In the genomic region with DNA sequence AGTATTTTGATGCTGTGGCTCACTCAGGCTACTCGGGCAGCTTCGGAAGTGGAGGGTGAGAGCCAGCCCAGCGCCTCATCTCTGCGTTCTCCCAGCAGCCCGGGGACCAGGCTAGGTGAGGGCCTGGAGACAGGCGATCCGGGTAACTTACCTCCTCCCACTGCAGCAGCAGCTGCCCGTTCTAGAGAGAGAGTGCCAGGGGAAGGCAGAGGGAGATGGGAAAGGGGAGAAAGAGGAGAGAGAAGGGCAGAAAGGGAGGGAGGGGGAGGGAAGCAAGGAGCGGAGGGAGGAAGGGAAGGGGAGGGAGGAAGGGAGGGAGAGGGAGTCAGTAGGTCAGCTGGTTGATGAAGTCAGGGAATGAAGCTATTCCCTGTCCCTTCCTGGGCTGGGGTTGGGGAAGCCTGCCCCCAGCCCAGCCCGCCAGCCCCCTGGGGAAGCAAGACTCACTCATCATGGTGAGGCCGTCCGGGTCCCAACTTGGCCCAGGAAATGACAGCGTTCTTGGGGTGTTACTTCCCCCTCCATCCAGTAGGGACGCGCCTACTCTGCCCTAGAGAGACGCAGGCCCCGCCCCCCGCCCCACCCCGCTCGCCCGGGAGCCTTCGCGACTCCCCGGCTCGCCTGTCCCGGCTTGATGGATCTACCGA, we compare ENCODE assay signal across 8 cellular contexts. TPM values are rescaled to one million over a fixed set of nuclear protein-coding genes. Genes with fewer than 3 reads are reported as not detected.
DNase-seq lines count a peak whose midpoint lies in the region; ATAC-seq, FAIRE-seq and TF ChIP-seq lines count a peak whose summit lies in the region.

A gene with protein sequence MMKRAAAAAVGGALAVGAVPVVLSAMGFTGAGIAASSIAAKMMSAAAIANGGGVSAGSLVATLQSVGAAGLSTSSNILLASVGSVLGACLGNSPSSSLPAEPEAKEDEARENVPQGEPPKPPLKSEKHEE (minus strand): TSS at position 494 of the 647 bp plus-strand sequence. CDS start 40 bp downstream, at position 454.

- H3K27me3 ChIP-seq in Panc1 (ENCODE audit: control insufficient read depth, insufficient read depth, low read length) (no peaks in the 10 kb centered on the region), fibroblast of lung (ENCODE audit: control insufficient read depth, insufficient read depth, low read length) (no peaks in the 10 kb centered on the region)

- peaks cover 20% of the 10 kb centered on the region for H3K27me3 Mint-ChIP-seq in activated T-helper 1 cell treated with anti-CD3 and anti-CD28 coated beads, Interleukin-12 subunit alpha, Interleukin-12 subunit beta, Interleukin-2, Interleukin-4 antibody, amounts not matched to agents 30 ng/mL and 10 ng/mL and 1 ng/mL, durations not matched to agents 14 hours and 24 hours and 36 hours (ENCODE audit: insufficient read depth)
- H3K27me3 Mint-ChIP-seq in naive thymus-derived CD8-positive, alpha-beta T cell, result peaks cover 0 to 9% (median 0%) of the 10 kb centered on the region in 5 donors
- H3K27me3 Mint-ChIP-seq in stimulated activated naive B cell treated with anti-CD40 and anti-IgM and Interleukin-4, amounts not matched to agents 10 μg/mL and 1 μg/mL and 100 μg/mL, for 72 hours, result no peaks in the 10 kb centered on the region

- H3K36me3 Mint-ChIP-seq in activated T-helper 1 cell treated with anti-CD3 and anti-CD28 coated beads, Interleukin-12 subunit alpha, Interleukin-12 subunit beta, Interleukin-2, Interleukin-4 antibody, amounts not matched to agents 30 ng/mL and 10 ng/mL and 1 ng/mL, durations not matched to agents 14 hours and 24 hours and 36 hours (ENCODE audit: low read depth), result no peaks in the 10 kb centered on the region
- H3K36me3 Mint-ChIP-seq in naive thymus-derived CD8-positive, alpha-beta T cell, result peaks cover 0 to 3% (median 2%) of the 10 kb centered on the region in 3 donors
- H3K36me3 Mint-ChIP-seq in stimulated activated naive B cell treated with anti-CD40 and anti-IgM and Interleukin-4, amounts not matched to agents 10 μg/mL and 1 μg/mL and 100 μg/mL, for 72 hours, result peaks cover 10 to 11% of the 10 kb centered on the region in 2 donors

- BruUV-seq in Panc1 (replicated peaks; lab: Mats Ljungman, UMichigan), result no TSS peak

- peak; percentile 58 for DNase-seq in DMS114 treated with DMSO at 0.1 percent for 48 hours (lab: John Stamatoyannopoulos, UW; ENCODE audit: unreplicated experiment)
- DNase-seq in HTR-8/SVneo (ENCODE audit: insufficient read length, low spot score), result peak; percentile 88
- DNase-seq in Panc1 (ENCODE audit: low read depth, low spot score), result no peak
- peak; percentile 59 for DNase-seq in activated T-helper 1 cell treated with anti-CD3 and anti-CD28 coated beads, Interleukin-12 subunit alpha, Interleukin-12 subunit beta, Interleukin-2, Interleukin-4 antibody, amounts not matched to agents 30 ng/mL and 10 ng/mL and 1 ng/mL, durations not matched to agents 14 hours and 24 hours and 36 hours (ENCODE audit: low spot score)
- peak; percentile 74 to 85 for DNase-seq in fibroblast of lung (ENCODE audit: low read depth in 2 of 2)
- DNase-seq in naive thymus-derived CD8-positive, alpha-beta T cell, result peak; percentile 30 to 81 (median 46)
- peak; percentile 58 for DNase-seq in stimulated activated naive B cell treated with anti-CD40 and anti-IgM and Interleukin-4, amounts not matched to agents 10 μg/mL and 1 μg/mL and 100 μg/mL, for 72 hours

- FAIRE-seq in HTR-8/SVneo (lab: Jason Lieb, UNC), result peak; percentile 85

- ATAC-seq in GM21381 (IDR thresholded peaks at IDR 0.05; ENCODE audit: unreplicated experiment) (peak; percentile 92), Panc1 (peak; percentile 92)
- ATAC-seq in naive thymus-derived CD8-positive, alpha-beta T cell, result peak; percentile 89 to 95
- peak; percentile 97 for ATAC-seq in stimulated activated naive B cell treated with anti-CD40 and anti-IgM and Interleukin-4, amounts not matched to agents 10 μg/mL and 1 μg/mL and 100 μg/mL, for 72 hours (replicated peaks)

- peak within 1 kb of the TSS; percentile 86 for H3K27ac Mint-ChIP-seq in activated T-helper 1 cell treated with anti-CD3 and anti-CD28 coated beads, Interleukin-12 subunit alpha, Interleukin-12 subunit beta, Interleukin-2, Interleukin-4 antibody, amounts not matched to agents 30 ng/mL and 10 ng/mL and 1 ng/mL, durations not matched to agents 14 hours and 24 hours and 36 hours
- peak within 1 kb of the TSS; percentile 61 to 93 (median 80) for H3K27ac Mint-ChIP-seq in naive thymus-derived CD8-positive, alpha-beta T cell
- peak within 1 kb of the TSS; percentile 75 for H3K27ac Mint-ChIP-seq in stimulated activated naive B cell treated with anti-CD40 and anti-IgM and Interleukin-4, amounts not matched to agents 10 μg/mL and 1 μg/mL and 100 μg/mL, for 72 hours

- H3K4me1 ChIP-seq in Panc1 (ENCODE audit: control insufficient read depth, insufficient read depth, low read length), result peaks cover 4% of the 10 kb centered on the region
- no peaks in the 10 kb centered on the region for H3K4me1 ChIP-seq in fibroblast of lung (ENCODE audit: control insufficient read depth, extremely low read depth, insufficient read depth, low read length)

- POLR2A ChIA-PET in Panc1 (lab: Charles Lee), result no interaction called here
- POLR2A ChIA-PET in naive thymus-derived CD8-positive, alpha-beta T cell (lab: Charles Lee), result interaction anchor here (0.6 to 2.7 kb wide), 8 partner anchors 9 to 158 kb away, joined by 3 to 18 read pairs (median 3); a partner anchor contains a TSS

- peaks cover 26% of the 10 kb centered on the region for H3K4me1 Mint-ChIP-seq in activated T-helper 1 cell treated with anti-CD3 and anti-CD28 coated beads, Interleukin-12 subunit alpha, Interleukin-12 subunit beta, Interleukin-2, Interleukin-4 antibody, amounts not matched to agents 30 ng/mL and 10 ng/mL and 1 ng/mL, durations not matched to agents 14 hours and 24 hours and 36 hours (ENCODE audit: low read depth)
- peaks cover 19 to 23% (median 20%) of the 10 kb centered on the region in 4 donors for H3K4me1 Mint-ChIP-seq in naive thymus-derived CD8-positive, alpha-beta T cell
- peaks cover 12 to 27% of the 10 kb centered on the region in 2 donors for H3K4me1 Mint-ChIP-seq in stimulated activated naive B cell treated with anti-CD40 and anti-IgM and Interleukin-4, amounts not matched to agents 10 μg/mL and 1 μg/mL and 100 μg/mL, for 72 hours

- no peaks in the 10 kb centered on the region for H3K79me2 ChIP-seq in fibroblast of lung (ENCODE audit: control insufficient read depth, insufficient read depth, low read length)

- H3K4me3 ChIP-seq in Panc1 (ENCODE audit: low read depth in 2 of 2, low read length in 2 of 2), result peak within 1 kb of the TSS; percentile 47 to 68
- H3K4me3 ChIP-seq in fibroblast of lung (replicated peaks in 1 of 4; ENCODE audit: control extremely low read depth in 1 of 4, insufficient read depth in 1 of 4, low read depth in 3 of 4, low read length in 4 of 4), result peak within 1 kb of the TSS; percentile 43 to 93 (median 74)

- H4K20me1 ChIP-seq in fibroblast of lung (ENCODE audit: control insufficient read depth, extremely low read depth, insufficient read depth, low read length), result no peaks in the 10 kb centered on the region

- H2AFZ ChIP-seq in fibroblast of lung (ENCODE audit: low read length), result peak within 1 kb of the TSS; percentile 69

- peak within 1 kb of the TSS; percentile 87 for H3K4me3 Mint-ChIP-seq in activated T-helper 1 cell treated with anti-CD3 and anti-CD28 coated beads, Interleukin-12 subunit alpha, Interleukin-12 subunit beta, Interleukin-2, Interleukin-4 antibody, amounts not matched to agents 30 ng/mL and 10 ng/mL and 1 ng/mL, durations not matched to agents 14 hours and 24 hours and 36 hours
- peak within 1 kb of the TSS; percentile 87 to 93 (median 90) for H3K4me3 Mint-ChIP-seq in naive thymus-derived CD8-positive, alpha-beta T cell
- H3K4me3 Mint-ChIP-seq in stimulated activated naive B cell treated with anti-CD40 and anti-IgM and Interleukin-4, amounts not matched to agents 10 μg/mL and 1 μg/mL and 100 μg/mL, for 72 hours, result peak within 1 kb of the TSS; percentile 89 to 96

- TF ChIP-seq CTCF in Panc1 (IDR thresholded peaks at IDR 0.05) (no peak), fibroblast of lung (conservative IDR thresholded peaks at IDR 0.05 in 1 of 2, IDR thresholded peaks at IDR 0.05 in 1 of 2; ENCODE audit: low read depth in 1 of 2, low read length in 2 of 2) (peak; percentile 22)

- peak within 1 kb of the TSS; percentile 63 for H3K9ac ChIP-seq in fibroblast of lung (ENCODE audit: insufficient read depth, low read length)

- H3K36me3 ChIP-seq in Panc1 (ENCODE audit: control insufficient read depth, insufficient read depth, low read length) (no peaks in the 10 kb centered on the region), fibroblast of lung (ENCODE audit: control insufficient read depth, insufficient read depth, low read length) (peaks cover 8% of the 10 kb centered on the region)

- H3K27ac ChIP-seq in Panc1 (ENCODE audit: low read length) (no peak within 1 kb of the TSS), fibroblast of lung (ENCODE audit: insufficient read depth, low read length) (peak within 1 kb of the TSS; percentile 60)

- CTCF ChIA-PET in Panc1 (lab: Charles Lee), result interaction anchor here (0.6 kb wide), 5 partner anchors 62 to 569 kb away, joined by 3 to 8 read pairs (median 4); no protein-coding TSS in a partner anchor

- in situ Hi-C loops in Panc1 (cut with HindIII; ENCODE audit: low pct_unique_long_range_greater_than_20kb, low sequenced_read_pairs), result no loop called here

- intact Hi-C loops in Panc1 (cut with micrococcal nuclease; ENCODE audit: unreplicated experiment), result no loop called here
- intact Hi-C loops in activated T-helper 1 cell treated with anti-CD3 and anti-CD28 coated beads, Interleukin-12 subunit alpha, Interleukin-12 subunit beta, Interleukin-2, Interleukin-4 antibody, amounts not matched to agents 30 ng/mL and 10 ng/mL and 1 ng/mL, durations not matched to agents 14 hours and 24 hours and 36 hours (cut with micrococcal nuclease), result loop anchor here (1.0 kb wide), 3 partner anchors 45 to 103 kb away; a partner anchor contains a TSS

- H3K9me3 Mint-ChIP-seq in activated T-helper 1 cell treated with anti-CD3 and anti-CD28 coated beads, Interleukin-12 subunit alpha, Interleukin-12 subunit beta, Interleukin-2, Interleukin-4 antibody, amounts not matched to agents 30 ng/mL and 10 ng/mL and 1 ng/mL, durations not matched to agents 14 hours and 24 hours and 36 hours, result no peaks in the 10 kb centered on the region
- H3K9me3 Mint-ChIP-seq in naive thymus-derived CD8-positive, alpha-beta T cell, result no peaks in the 10 kb centered on the region
- H3K9me3 Mint-ChIP-seq in stimulated activated naive B cell treated with anti-CD40 and anti-IgM and Interleukin-4, amounts not matched to agents 10 μg/mL and 1 μg/mL and 100 μg/mL, for 72 hours, result no peaks in the 10 kb centered on the region

- peak within 1 kb of the TSS; percentile 61 for H3K4me2 ChIP-seq in fibroblast of lung (ENCODE audit: extremely low read depth, insufficient read depth, low read length)

- H3K9me3 ChIP-seq in Panc1 (ENCODE audit: control insufficient read depth, insufficient read depth, low read depth, low read length) (no peaks in the 10 kb centered on the region), fibroblast of lung (ENCODE audit: control insufficient read depth, insufficient read depth, low read depth, low read length) (no peaks in the 10 kb centered on the region)

RNA-seq across cellular contexts. Expression of the gene that starts here (rescaled TPM):
- total RNA-seq in Panc1 (2021; ENCODE audit: unreplicated experiment), result 13.2 TPM
- 33.4 TPM for polyA plus RNA-seq in Panc1 (2012; ENCODE audit: insufficient read length)
- total RNA-seq in activated T-helper 1 cell treated with anti-CD3 and anti-CD28 coated beads, Interleukin-12 subunit alpha, Interleukin-12 subunit beta, Interleukin-2, Interleukin-4 antibody, amounts not matched to agents 30 ng/mL and 10 ng/mL and 1 ng/mL, durations not matched to agents 14 hours and 24 hours and 36 hours, result 33.5 and 36.1 TPM in 2 replicates
- 114 and 225 TPM in 2 replicates for total RNA-seq in fibroblast of lung
- 91.4 and 104 TPM in 2 replicates for polyA plus RNA-seq in fibroblast of lung
- 322 and 327 TPM in 2 replicates for polyA plus RNA-seq in fibroblast of lung (2012)
- 65.8 and 141 TPM in 2 replicates for polyA minus RNA-seq in fibroblast of lung (ENCODE audit: low replicate concordance)
- total RNA-seq in naive thymus-derived CD8-positive, alpha-beta T cell, result 10 to 100 TPM; 27.5 to 29.5 TPM
- 10 to 100 TPM; 59.3 to 86.5 (median 64.2) TPM for polyA plus RNA-seq in naive thymus-derived CD8-positive, alpha-beta T cell
